ENCODE assay signal across 12 cellular contexts in genomic region chr11:1748467-1749019, GRCh38. TPM values are rescaled to one million over a fixed set of nuclear protein-coding genes. Genes with fewer than 3 reads are reported as not detected.
A peak's percentile ranks its signal among the peaks of the same experiment; 100 is the strongest.
DNase-seq lines count a peak whose midpoint lies in the region; TF ChIP-seq lines count a peak whose summit lies in the region.
"Had no signal": no experiment of that assay in that cellular context is flagged by ENCODE, and none has a peak within 500 bp of the region (broad histone marks: within the 10 kb centered on the region; RNA-seq: fewer than 3 reads in every experiment).

No MANE protein-coding gene starts in this region.

- H3K27me3 ChIP-seq in dorsolateral prefrontal cortex (no peaks in the 10 kb centered on the region), mesendoderm (ENCODE audit: insufficient read depth, low read length, poor library complexity) (peaks cover 14% of the 10 kb centered on the region), tibial artery (no peaks in the 10 kb centered on the region)

- H3K36me3 ChIP-seq in mesendoderm (ENCODE audit: control insufficient read depth, insufficient read depth, low read length) (no peaks in the 10 kb centered on the region), tibial artery (peaks cover 11 to 18% (median 17%) of the 10 kb centered on the region in 3 donors)

- H3K4me1 ChIP-seq in mesendoderm (ENCODE audit: control insufficient read depth, low read depth, low read length) (no peaks in the 10 kb centered on the region), tibial artery (peaks cover 0 to 73% (median 60%) of the 10 kb centered on the region in 4 donors)

- no peak overlapping the region for H2BK5ac ChIP-seq in mesendoderm (ENCODE audit: low read length)

- TF ChIP-seq CTCF in dorsolateral prefrontal cortex (IDR thresholded peaks at IDR 0.05 in 54 of 56, conservative IDR thresholded peaks at IDR 0.05 in 2 of 56; ENCODE audit: low read depth in 1 of 56, partially characterized antibody in 56 of 56): no peak
- TF ChIP-seq CTCF in tibial artery (IDR thresholded peaks at IDR 0.05): no peak

- no peak overlapping the region for H3K18ac ChIP-seq in mesendoderm (ENCODE audit: low read length)

- H3K79me2 ChIP-seq in mesendoderm (ENCODE audit: control insufficient read depth, insufficient read depth, low read length): no peaks in the 10 kb centered on the region

- H3K56ac ChIP-seq in mesendoderm (ENCODE audit: low read length): no peak overlapping the region

- intact Hi-C loops in dorsolateral prefrontal cortex (cut with DNase I) (loop anchor here in 1 of 2 donors (5.0 kb wide), 1 partner anchor 84 kb away; the partner anchor contains the start of gene SYT8), tibial artery (cut with DNase I; ENCODE audit: low total_unique reads) (no loop called here)

- H4K5ac ChIP-seq in mesendoderm (ENCODE audit: low read length): no peak overlapping the region

- H3K23ac ChIP-seq in mesendoderm (ENCODE audit: low read length): peak overlapping the region; percentile 24

- no peak overlapping the region for H2AK5ac ChIP-seq in mesendoderm (ENCODE audit: low read length)

- no peak overlapping the region for H2BK15ac ChIP-seq in mesendoderm (replicated peaks; ENCODE audit: low read depth)

- no CpG with 5 or more reads among the region's 61 CpGs for WGBS in mesendoderm (ENCODE audit: extremely low coverage, insufficient coverage, low lambda C conversion rate)

- H4K8ac ChIP-seq in mesendoderm (ENCODE audit: low read depth, low read length): no peak overlapping the region

- H3K9me3 ChIP-seq in tibial artery: no peaks in the 10 kb centered on the region

- H3K4me3 ChIP-seq in dorsolateral prefrontal cortex (peak overlapping the region; percentile 39 to 72 (median 59)), mesendoderm (ENCODE audit: low read length) (no peak overlapping the region), tibial artery (peak overlapping the region; percentile 62 to 85)

- no peak overlapping the region for H3K9ac ChIP-seq in mesendoderm (ENCODE audit: low read length)
- H3K9ac ChIP-seq: KMS-11 had no signal

- no peaks in the 10 kb centered on the region for H3K79me1 ChIP-seq in mesendoderm (ENCODE audit: low read length)

- no peak overlapping the region for H3K4me2 ChIP-seq in mesendoderm (ENCODE audit: low read length)
- H3K4me2 ChIP-seq: KMS-11 had no signal

- DNase-seq in NCI-H748 (lab: John Stamatoyannopoulos, UW; ENCODE audit: unreplicated experiment): peak; percentile 48
- no peak for DNase-seq in NCI-H748 treated with DMSO at 0.1 percent for 48 hours (lab: John Stamatoyannopoulos, UW)
- DNase-seq in dorsolateral prefrontal cortex: no peak
- no peak for DNase-seq in mesendoderm
- DNase-seq in tibial artery: peak; percentile 21 to 67
- no peak for DNase-seq in NCI-H1048 (lab: John Stamatoyannopoulos, UW)
- DNase-seq in AML-193 (lab: John Stamatoyannopoulos, UW): no peak
- no peak for DNase-seq in OCI-M1 (lab: John Stamatoyannopoulos, UW)
- DNase-seq: activated CD4-positive, alpha-beta T cell treated with anti-CD3 and anti-CD28 coated beads for 4 hours; NCI-H82 had no signal

- H3K27ac ChIP-seq in dorsolateral prefrontal cortex: peak overlapping the region in 56 of 59 donors; percentile 32 to 93 (median 80)
- no peak overlapping the region for H3K27ac ChIP-seq in mesendoderm (ENCODE audit: low read depth, low read length)
- H3K27ac ChIP-seq in tibial artery: peak overlapping the region; percentile 88 to 91
- H3K27ac ChIP-seq: KMS-11 had no signal

- H3K4ac ChIP-seq in mesendoderm (ENCODE audit: low read depth, low read length): no peak overlapping the region

- no peak overlapping the region for H2BK120ac ChIP-seq in mesendoderm (ENCODE audit: low read depth, low read length)

RNA-seq across cellular contexts. Expression of gene IFITM10, which starts 1.9 kb away (rescaled TPM):
- total RNA-seq in dorsolateral prefrontal cortex: 10 to 100 TPM in 74 of 120 experiments, 1 to 10 TPM in 46; 6.0 to 26.6 (median 11.4) TPM
- polyA plus RNA-seq in mesendoderm (2013, experiment 1 of 2): 0.04 TPM
- polyA plus RNA-seq in mesendoderm (2013, experiment 2 of 2): 0.01 TPM

RNA-seq across cellular contexts. Expression of gene CTSD, which starts 15.2 kb away (rescaled TPM):
- total RNA-seq in dorsolateral prefrontal cortex: 100 to 1,000 TPM; 284 to 532 (median 387) TPM
- 76.3 TPM for polyA plus RNA-seq in mesendoderm (2013, experiment 1 of 2)
- 77.1 TPM for polyA plus RNA-seq in mesendoderm (2013, experiment 2 of 2)

RNA-seq across cellular contexts. Expression of gene KRTAP5-6, which starts 51.5 kb away (rescaled TPM):
- total RNA-seq in dorsolateral prefrontal cortex: 1 to 10 TPM in 1 of 120 experiments, not detected in 119; 1.0 TPM
- not detected for polyA plus RNA-seq in mesendoderm (2013, experiment 1 of 2)
- polyA plus RNA-seq in mesendoderm (2013, experiment 2 of 2): not detected
- polyA plus RNA-seq: AG04450 had no signal

Comparison
In these comparisons a context has a peak if more than half of its experiments do, and no peak if none do; other contexts are left out.
1. DNase-seq: peak in NCI-H748 (single experiment) and tibial artery (2 of 2); none in NCI-H748 treated with DMSO at 0.1 percent for 48 hours (single experiment), dorsolateral prefrontal cortex (0 of 10), mesendoderm (single experiment), NCI-H1048 (single experiment), AML-193 (0 of 2) and OCI-M1 (single experiment).